8 cellular contexts compared by ENCODE assay signal in genomic region chr1:202968895-202969295, GRCh38. TPM values are rescaled to one million over a fixed set of nuclear protein-coding genes. Genes with fewer than 3 reads are reported as not detected.
DNase-seq lines count a peak whose midpoint lies in the region; ATAC-seq and TF ChIP-seq lines count a peak whose summit lies in the region.

No MANE protein-coding gene starts in this region.

- no peaks in the 10 kb centered on the region for H3K27me3 ChIP-seq in prostate gland (replicated peaks; ENCODE audit: insufficient read depth)

- TF ChIP-seq CTCF in GM13976 (IDR thresholded peaks at IDR 0.05; ENCODE audit: borderline replicate concordance, control extremely low read depth, extremely low read depth, insufficient read depth, missing control alignments) (peak; percentile 43), glutamatergic neuron (IDR thresholded peaks at IDR 0.05; ENCODE audit: partially characterized antibody, unreplicated experiment) (peak; percentile 65), prostate gland (IDR thresholded peaks at IDR 0.05) (peak in 3 of 4 experiments; percentile 27 to 62 (median 53))

- H3K27me3 Mint-ChIP-seq in activated T-helper 2 cell treated with anti-CD3 and anti-CD28 coated beads, Interferon-gamma antibody, Interleukin-2, Interleukin-4, amounts not matched to agents 10 μg/mL and 5 μg/mL and 100 μg/mL, durations not matched to agents 14 hours and 24 hours and 36 hours (ENCODE audit: low read depth) = peaks cover 14% of the 10 kb centered on the region
- no peaks in the 10 kb centered on the region for H3K27me3 Mint-ChIP-seq in glutamatergic neuron (ENCODE audit: unreplicated experiment)

- H3K27ac Mint-ChIP-seq in activated T-helper 2 cell treated with anti-CD3 and anti-CD28 coated beads, Interferon-gamma antibody, Interleukin-2, Interleukin-4, amounts not matched to agents 10 μg/mL and 5 μg/mL and 100 μg/mL, durations not matched to agents 14 hours and 24 hours and 36 hours = no peak overlapping the region
- H3K27ac Mint-ChIP-seq in glutamatergic neuron (ENCODE audit: unreplicated experiment) = no peak overlapping the region

- whole genome bisulfite sequencing in prostate gland = 37% methylated on average over 5 of the region's 5 CpGs

- ATAC-seq in HG03135 (IDR thresholded peaks at IDR 0.05; ENCODE audit: unreplicated experiment) (peak; percentile 58), GM18519 (IDR thresholded peaks at IDR 0.05; ENCODE audit: low FRiP score, unreplicated experiment) (no peak)

- TF ChIP-seq POLR2A in prostate gland (IDR thresholded peaks at IDR 0.05) = no peak

- no peak overlapping the region for H3K27ac ChIP-seq in prostate gland

- H3K36me3 Mint-ChIP-seq in activated T-helper 2 cell treated with anti-CD3 and anti-CD28 coated beads, Interferon-gamma antibody, Interleukin-2, Interleukin-4, amounts not matched to agents 10 μg/mL and 5 μg/mL and 100 μg/mL, durations not matched to agents 14 hours and 24 hours and 36 hours (ENCODE audit: low read depth) = peaks cover 4% of the 10 kb centered on the region
- H3K36me3 Mint-ChIP-seq in glutamatergic neuron (ENCODE audit: unreplicated experiment) = no peaks in the 10 kb centered on the region

- in situ Hi-C loops in GM13976 (cut with MboI; ENCODE audit: low sequenced_read_pairs, unreplicated experiment) = no loop called here

- DNase-seq in AG20443 (ENCODE audit: low spot score) (peak; percentile 80), GM13976 (ENCODE audit: low spot score) (peak; percentile 68), NCI-H526 treated with DMSO at 0.1 percent for 48 hours (lab: John Stamatoyannopoulos, UW) (peak; percentile 17), glutamatergic neuron (no peak), prostate gland (ENCODE audit: low spot score) (no peak)
- DNase-seq in activated T-helper 2 cell treated with anti-CD3 and anti-CD28 coated beads, Interferon-gamma antibody, Interleukin-2, Interleukin-4, amounts not matched to agents 10 μg/mL and 5 μg/mL and 100 μg/mL, durations not matched to agents 14 hours and 24 hours and 36 hours (ENCODE audit: low spot score) = peak; percentile 26

- peak overlapping the region; percentile 41 for H3K4me3 Mint-ChIP-seq in activated T-helper 2 cell treated with anti-CD3 and anti-CD28 coated beads, Interferon-gamma antibody, Interleukin-2, Interleukin-4, amounts not matched to agents 10 μg/mL and 5 μg/mL and 100 μg/mL, durations not matched to agents 14 hours and 24 hours and 36 hours (ENCODE audit: low read depth)
- H3K4me3 Mint-ChIP-seq in glutamatergic neuron (ENCODE audit: unreplicated experiment) = no peak overlapping the region

- H3K4me3 ChIP-seq in prostate gland = no peak overlapping the region

- H3K4me1 ChIP-seq in prostate gland (replicated peaks) = no peaks in the 10 kb centered on the region

- H3K4me1 Mint-ChIP-seq in activated T-helper 2 cell treated with anti-CD3 and anti-CD28 coated beads, Interferon-gamma antibody, Interleukin-2, Interleukin-4, amounts not matched to agents 10 μg/mL and 5 μg/mL and 100 μg/mL, durations not matched to agents 14 hours and 24 hours and 36 hours (ENCODE audit: low read depth) = peaks cover 20% of the 10 kb centered on the region
- peaks cover 21% of the 10 kb centered on the region for H3K4me1 Mint-ChIP-seq in glutamatergic neuron (ENCODE audit: low read depth, unreplicated experiment)

- no peaks in the 10 kb centered on the region for H3K9me3 Mint-ChIP-seq in activated T-helper 2 cell treated with anti-CD3 and anti-CD28 coated beads, Interferon-gamma antibody, Interleukin-2, Interleukin-4, amounts not matched to agents 10 μg/mL and 5 μg/mL and 100 μg/mL, durations not matched to agents 14 hours and 24 hours and 36 hours
- H3K9me3 Mint-ChIP-seq in glutamatergic neuron (ENCODE audit: unreplicated experiment) = peaks cover 8% of the 10 kb centered on the region

- no peaks in the 10 kb centered on the region for H3K36me3 ChIP-seq in prostate gland

- H3K9me3 ChIP-seq in prostate gland = no peaks in the 10 kb centered on the region

- intact Hi-C loops in activated T-helper 2 cell treated with anti-CD3 and anti-CD28 coated beads, Interferon-gamma antibody, Interleukin-2, Interleukin-4, amounts not matched to agents 10 μg/mL and 5 μg/mL and 100 μg/mL, durations not matched to agents 14 hours and 24 hours and 36 hours (cut with micrococcal nuclease) = loop anchor here (2.0 to 5.0 kb wide), 3 partner anchors 30 to 627 kb away; partner anchors contain the start of genes KLHL12 and UBE2T
- intact Hi-C loops in prostate gland (cut with DNase I) = no loop called here

RNA-seq across cellular contexts. Expression of gene CYB5R1, which starts 1.8 kb away (rescaled TPM):
- 19.0 and 20.0 TPM in 2 replicates for total RNA-seq in activated T-helper 2 cell treated with anti-CD3 and anti-CD28 coated beads, Interferon-gamma antibody, Interleukin-2, Interleukin-4, amounts not matched to agents 10 μg/mL and 5 μg/mL and 100 μg/mL, durations not matched to agents 14 hours and 24 hours and 36 hours
- total RNA-seq in glutamatergic neuron (ENCODE audit: unreplicated experiment) (89.1 TPM), prostate gland (100 to 1,000 TPM in 1 of 2 donors, 10 to 100 TPM in 1; 59.7 to 223 TPM)

RNA-seq across cellular contexts. Expression of gene ADIPOR1, which starts 10.8 kb away (rescaled TPM):
- 79.1 and 79.2 TPM in 2 replicates for total RNA-seq in activated T-helper 2 cell treated with anti-CD3 and anti-CD28 coated beads, Interferon-gamma antibody, Interleukin-2, Interleukin-4, amounts not matched to agents 10 μg/mL and 5 μg/mL and 100 μg/mL, durations not matched to agents 14 hours and 24 hours and 36 hours
- total RNA-seq in glutamatergic neuron (ENCODE audit: unreplicated experiment) (48.4 TPM), prostate gland (100 to 1,000 TPM in 1 of 2 donors, 10 to 100 TPM in 1; 86.0 to 148 TPM)

RNA-seq across cellular contexts. Expression of gene TMEM183A, which starts 38.3 kb away (rescaled TPM):
- 74.7 and 75.8 TPM in 2 replicates for total RNA-seq in activated T-helper 2 cell treated with anti-CD3 and anti-CD28 coated beads, Interferon-gamma antibody, Interleukin-2, Interleukin-4, amounts not matched to agents 10 μg/mL and 5 μg/mL and 100 μg/mL, durations not matched to agents 14 hours and 24 hours and 36 hours
- total RNA-seq in glutamatergic neuron (ENCODE audit: unreplicated experiment) (61.5 TPM), prostate gland (10 to 100 TPM; 80.2 to 88.2 TPM)

RNA-seq across cellular contexts. Expression of gene KLHL12, which starts 41.9 kb away (rescaled TPM):
- total RNA-seq in activated T-helper 2 cell treated with anti-CD3 and anti-CD28 coated beads, Interferon-gamma antibody, Interleukin-2, Interleukin-4, amounts not matched to agents 10 μg/mL and 5 μg/mL and 100 μg/mL, durations not matched to agents 14 hours and 24 hours and 36 hours = 27.7 and 29.2 TPM in 2 replicates
- 30.9 TPM for total RNA-seq in glutamatergic neuron (ENCODE audit: unreplicated experiment)
- 10 to 100 TPM; 33.9 to 56.6 TPM for total RNA-seq in prostate gland

RNA-seq across cellular contexts. Expression of gene PPFIA4, which starts 57.4 kb away (rescaled TPM):
- total RNA-seq in activated T-helper 2 cell treated with anti-CD3 and anti-CD28 coated beads, Interferon-gamma antibody, Interleukin-2, Interleukin-4, amounts not matched to agents 10 μg/mL and 5 μg/mL and 100 μg/mL, durations not matched to agents 14 hours and 24 hours and 36 hours = 33.4 and 35.1 TPM in 2 replicates
- 74.7 TPM for total RNA-seq in glutamatergic neuron (ENCODE audit: unreplicated experiment)
- 10 to 100 TPM in 1 of 2 donors, under 1 TPM in 1; 0.50 to 16.9 TPM for total RNA-seq in prostate gland

Comparison
In these comparisons a context has a peak if more than half of its experiments do, and no peak if none do; other contexts are left out.
1. DNase-seq: peak in AG20443 (single experiment), GM13976 (single experiment), NCI-H526 treated with DMSO at 0.1 percent for 48 hours (single experiment) and activated T-helper 2 cell treated with anti-CD3 and anti-CD28 coated beads, Interferon-gamma antibody, Interleukin-2, Interleukin-4, amounts not matched to agents 10 μg/mL and 5 μg/mL and 100 μg/mL, durations not matched to agents 14 hours and 24 hours and 36 hours (single experiment); none in glutamatergic neuron (single experiment) and prostate gland (single experiment).
2. Peak in every context shown above with its lines, with median percentiles within 50 percentile points of each other: CTCF ChIP-seq.